In the genomic region with DNA sequence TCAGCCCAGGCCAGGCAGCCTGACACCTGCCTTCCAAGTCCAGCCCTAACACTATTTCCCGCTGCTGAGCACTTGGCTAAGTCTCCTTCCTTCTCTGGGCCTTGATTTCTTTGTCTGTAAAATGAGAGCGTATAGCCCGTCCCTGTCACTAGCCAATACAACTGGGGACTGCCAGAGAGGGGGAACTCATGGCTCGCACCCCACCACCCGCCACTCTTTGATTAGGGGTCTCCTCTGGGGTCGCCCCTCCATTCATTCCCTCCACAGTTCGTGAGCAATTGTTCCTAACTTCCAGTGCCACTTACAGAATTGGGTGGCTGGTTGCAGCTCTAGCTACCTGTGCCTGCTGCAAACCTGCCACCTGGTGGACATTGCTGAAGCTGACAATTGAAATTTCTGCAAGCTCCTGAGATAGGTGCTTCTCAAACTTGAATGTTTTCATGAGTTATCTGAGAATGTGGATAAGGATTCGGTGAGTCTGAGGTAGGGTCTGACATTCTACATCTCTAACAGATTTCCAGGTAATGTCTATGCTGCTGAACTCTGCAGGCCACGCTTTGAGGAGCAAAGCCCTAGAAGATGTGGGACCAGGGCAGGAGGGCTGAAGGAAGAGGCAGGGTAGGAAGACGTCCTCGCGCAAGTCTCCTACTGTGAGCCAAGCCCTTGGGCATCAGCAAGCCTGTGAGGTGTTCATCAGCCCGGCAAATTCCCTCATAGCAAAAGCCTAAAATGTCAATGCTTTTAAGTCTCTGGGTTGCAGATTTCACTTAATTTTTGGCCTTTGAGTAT, we compare ENCODE assay signal across 8 cellular contexts. TPM values are rescaled to one million over a fixed set of nuclear protein-coding genes. Genes with fewer than 3 reads are reported as not detected.
DNase-seq lines count a peak whose midpoint lies in the region; ATAC-seq and TF ChIP-seq lines count a peak whose summit lies in the region.

No MANE protein-coding gene starts in this region.

- peak; percentile 59 for ATAC-seq in HG02884 (IDR thresholded peaks at IDR 0.05; ENCODE audit: unreplicated experiment)
- ATAC-seq in stimulated activated naive B cell treated with anti-CD40 and anti-IgM and Interleukin-4, amounts not matched to agents 10 μg/mL and 1 μg/mL and 100 μg/mL, for 72 hours (replicated peaks) = peak; percentile 80 to 85
- ATAC-seq in HG03378 (IDR thresholded peaks at IDR 0.05; ENCODE audit: unreplicated experiment) = no peak

- H3K4me3 ChIP-seq in epithelial cell of proximal tubule (ENCODE audit: low read depth, low read length) = no peak overlapping the region

- TF ChIP-seq CTCF in epithelial cell of proximal tubule (conservative IDR thresholded peaks at IDR 0.05; ENCODE audit: low read depth, low read length) = peak; percentile 90

- H3K27me3 Mint-ChIP-seq in stimulated activated naive B cell treated with anti-CD40 and anti-IgM and Interleukin-4, amounts not matched to agents 10 μg/mL and 1 μg/mL and 100 μg/mL, for 72 hours = peaks cover 9 to 17% of the 10 kb centered on the region in 2 donors

- no peak overlapping the region for H3K4me3 Mint-ChIP-seq in stimulated activated naive B cell treated with anti-CD40 and anti-IgM and Interleukin-4, amounts not matched to agents 10 μg/mL and 1 μg/mL and 100 μg/mL, for 72 hours

- no peaks in the 10 kb centered on the region for H3K36me3 Mint-ChIP-seq in stimulated activated naive B cell treated with anti-CD40 and anti-IgM and Interleukin-4, amounts not matched to agents 10 μg/mL and 1 μg/mL and 100 μg/mL, for 72 hours

- no peak overlapping the region for H3K27ac Mint-ChIP-seq in stimulated activated naive B cell treated with anti-CD40 and anti-IgM and Interleukin-4, amounts not matched to agents 10 μg/mL and 1 μg/mL and 100 μg/mL, for 72 hours

- DNase-seq in COLO829 (ENCODE audit: low spot score) = peak; percentile 62
- DNase-seq in NOMO-1 treated with DMSO at 0.1 percent for 48 hours (lab: John Stamatoyannopoulos, UW; ENCODE audit: unreplicated experiment) = peak; percentile 61
- DNase-seq in activated CD8-positive, alpha-beta memory T cell treated with anti-CD3 and anti-CD28 coated beads, Interleukin-2, amount 50 U/mL, for 4 hours = peak; percentile 62
- no peak for DNase-seq in epithelial cell of proximal tubule (ENCODE audit: low read depth)
- DNase-seq in myocyte (ENCODE audit: low read depth) = peak; percentile 70
- peak; percentile 49 for DNase-seq in stimulated activated naive B cell treated with anti-CD40 and anti-IgM and Interleukin-4, amounts not matched to agents 10 μg/mL and 1 μg/mL and 100 μg/mL, for 72 hours

- no peaks in the 10 kb centered on the region for H3K9me3 Mint-ChIP-seq in stimulated activated naive B cell treated with anti-CD40 and anti-IgM and Interleukin-4, amounts not matched to agents 10 μg/mL and 1 μg/mL and 100 μg/mL, for 72 hours

- peaks cover 8 to 13% of the 10 kb centered on the region in 2 donors for H3K4me1 Mint-ChIP-seq in stimulated activated naive B cell treated with anti-CD40 and anti-IgM and Interleukin-4, amounts not matched to agents 10 μg/mL and 1 μg/mL and 100 μg/mL, for 72 hours

RNA-seq across cellular contexts. Expression of a gene that starts 13.3 kb away (rescaled TPM):
- total RNA-seq in epithelial cell of proximal tubule (5.7 and 6.6 TPM in 2 replicates), myocyte (9.8 and 11.1 TPM in 2 replicates)
- 16.2 TPM for polyA plus RNA-seq in myocyte (2012)
